ENCODE assay signal across 27 cellular contexts in genomic region chr15:33028495-33028894, GRCh38.
DNase-seq lines count a peak whose midpoint lies in the region; ATAC-seq and TF ChIP-seq lines count a peak whose summit lies in the region.
"Had no signal": no experiment of that assay in that cellular context is flagged by ENCODE, and none has a peak within 500 bp of the region (broad histone marks: within the 10 kb centered on the region; RNA-seq: fewer than 3 reads in every experiment).

No MANE protein-coding gene starts in this region.

- TF ChIP-seq EP300 in SK-N-SH (IDR thresholded peaks at IDR 0.05; ENCODE audit: borderline replicate concordance in 1 of 2, low read depth in 1 of 2, low read length in 1 of 2): no peak

- H2AFZ ChIP-seq in SK-N-SH (ENCODE audit: low read depth) (no peak overlapping the region), MM.1S (ENCODE audit: low read length) (no peak overlapping the region)

- DNase-seq in DMS 273 (lab: John Stamatoyannopoulos, UW; ENCODE audit: unreplicated experiment) (peak; percentile 4), DMS 273 treated with DMSO at 0.1 percent for 48 hours (lab: John Stamatoyannopoulos, UW) (no peak), SK-N-SH (peak; percentile 21), fibroblast of peridontal ligament (ENCODE audit: extremely low read depth) (peak; percentile 70), MM.1S (no peak)
- no peak for DNase-seq in stimulated activated CD8-positive, alpha-beta memory T cell treated with anti-CD3 and anti-CD28 coated beads, Interleukin-4, amount 100 ng/mL, for 48 hours
- DNase-seq: activated CD4-positive, alpha-beta T cell treated with anti-CD3 and anti-CD28 coated beads for 36 hours; activated effector memory CD4-positive, alpha-beta T cell treated with Interleukin-2 at 50 U/mL for 16 hours; activated naive CD8-positive, alpha-beta T cell treated with anti-CD3 and anti-CD28 coated beads for 36 hours; activated T-cell treated with anti-CD3 and anti-CD28 coated beads for 4 hours; Calu3; caudate nucleus; dermis blood vessel endothelial cell; esophagus squamous epithelium; glutamatergic neuron; kidney; mammary epithelial cell; NCI-H1105; NCI-H226; nucleus accumbens; psoas muscle; stimulated activated naive CD8-positive, alpha-beta T cell treated with anti-CD3 and anti-CD28 coated beads, Interleukin-15, Interleukin-2, amounts not matched to agents 100 U/mL and 50 U/mL, for 24 hours; T-helper 2 cell; tibial artery had no signal

- ATAC-seq in HG03378 (IDR thresholded peaks at IDR 0.05; ENCODE audit: unreplicated experiment): no peak
- ATAC-seq: activated CD4-positive, alpha-beta T cell treated with anti-CD3 and anti-CD28 coated beads for 36 hours; stimulated activated naive CD8-positive, alpha-beta T cell treated with anti-CD3 and anti-CD28 coated beads, Interleukin-15, Interleukin-2, amounts not matched to agents 100 U/mL and 50 U/mL, for 24 hours had no signal

- H3K27ac ChIP-seq in SK-N-SH (ENCODE audit: low read depth in 2 of 2, low read length in 1 of 2) (peak overlapping the region; percentile 9 to 47; a peak in 3 of 4 replicates), MM.1S (ENCODE audit: low read length) (no peak overlapping the region)
- H3K27ac ChIP-seq: 22Rv1, esophagus squamous epithelium, psoas muscle, tibial artery had no signal

- WGBS in SK-N-SH (ENCODE audit: low lambda C conversion rate): 54% methylated on average over 4 of the region's 4 CpGs

- H3K4me3 ChIP-seq in SK-N-SH (ENCODE audit: low read depth in 2 of 2, low read length in 1 of 2) (no peak overlapping the region), skeletal muscle satellite cell (ENCODE audit: low read length) (no peak overlapping the region), MM.1S (ENCODE audit: low read length) (no peak overlapping the region)
- H3K4me3 ChIP-seq: esophagus squamous epithelium, psoas muscle, tibial artery had no signal

- TF ChIP-seq CTCF in SK-N-SH (IDR thresholded peaks at IDR 0.05) (no peak), MM.1S (IDR thresholded peaks at IDR 0.05; ENCODE audit: low read length) (no peak)

- CTCF ChIA-PET in SK-N-SH (lab: Yijun Ruan, JAX): interaction anchor here (0.7 to 3.3 kb wide), 5 partner anchors 10 to 373 kb away, joined by 3 to 18 read pairs (median 3); no protein-coding TSS in a partner anchor

- H3K9me2 ChIP-seq in SK-N-SH (no peaks in the 10 kb centered on the region), MM.1S (replicated peaks; ENCODE audit: insufficient read depth, low read length) (no peaks in the 10 kb centered on the region)

- no peak for TF ChIP-seq RAD21 in SK-N-SH (IDR thresholded peaks at IDR 0.05; ENCODE audit: low read length)

- POLR2A ChIA-PET in SK-N-SH (lab: Yijun Ruan, JAX): interaction anchor here (0.6 kb wide), 1 partner anchor 42 kb away, joined by 4 read pairs; no protein-coding TSS in a partner anchor

- H3K9me3 ChIP-seq in SK-N-SH (no peaks in the 10 kb centered on the region), skeletal muscle satellite cell (replicated peaks; ENCODE audit: low read length) (no peaks in the 10 kb centered on the region), MM.1S (replicated peaks; ENCODE audit: insufficient read depth, low read length) (no peaks in the 10 kb centered on the region)
- H3K9me3 ChIP-seq: esophagus squamous epithelium, psoas muscle, tibial artery had no signal

- H3K9ac ChIP-seq in SK-N-SH (no peak overlapping the region), skeletal muscle satellite cell (ENCODE audit: low read depth, low read length) (peak overlapping the region; percentile 4), MM.1S (ENCODE audit: low read length) (no peak overlapping the region)

- H3K36me3 ChIP-seq in SK-N-SH (replicated peaks in 1 of 2; ENCODE audit: control insufficient read depth in 1 of 2, insufficient read depth in 2 of 2, low read length in 1 of 2) (no peaks in the 10 kb centered on the region), skeletal muscle satellite cell (ENCODE audit: insufficient read depth, low read length) (no peaks in the 10 kb centered on the region), MM.1S (replicated peaks; ENCODE audit: insufficient read depth, low read length) (no peaks in the 10 kb centered on the region)
- H3K36me3 ChIP-seq: esophagus squamous epithelium, tibial artery had no signal

- H3K4me1 ChIP-seq in SK-N-SH (ENCODE audit: control insufficient read depth in 1 of 2, insufficient read depth in 2 of 2, low read depth in 1 of 2, low read length in 1 of 2) (peaks cover 10 to 29% of the 10 kb centered on the region in 2 experiments; a peak in 3 of 4 replicates), skeletal muscle satellite cell (ENCODE audit: control insufficient read depth, insufficient read depth, low read length) (peaks cover 74% of the 10 kb centered on the region), MM.1S (ENCODE audit: low read length) (peaks cover 25% of the 10 kb centered on the region)
- H3K4me1 ChIP-seq: tibial artery had no signal

- H3K79me2 ChIP-seq in SK-N-SH (ENCODE audit: insufficient read depth) (peaks cover 99% of the 10 kb centered on the region), MM.1S (ENCODE audit: low read length) (0 out of 2 replicates have a peak, but pooled peaks cover 1% of the 10 kb centered on the region)

- H3K27me3 ChIP-seq in SK-N-SH (ENCODE audit: insufficient read depth) (no peaks in the 10 kb centered on the region), skeletal muscle satellite cell (ENCODE audit: control insufficient read depth, insufficient read depth, low read length) (no peaks in the 10 kb centered on the region), MM.1S (replicated peaks; ENCODE audit: insufficient read depth, low read length) (no peaks in the 10 kb centered on the region)
- H3K27me3 ChIP-seq: esophagus squamous epithelium, tibial artery had no signal

- H3K4me2 ChIP-seq in SK-N-SH (no peak overlapping the region), skeletal muscle satellite cell (ENCODE audit: low read length) (no peak overlapping the region), MM.1S (ENCODE audit: low read depth, low read length) (no peak overlapping the region)

- H4K20me1 ChIP-seq in SK-N-SH (ENCODE audit: insufficient read depth) (peaks cover 76% of the 10 kb centered on the region), MM.1S (ENCODE audit: insufficient read depth, low read length) (no peaks in the 10 kb centered on the region)

- H3F3A ChIP-seq in SK-N-SH (replicated peaks; ENCODE audit: insufficient read depth): peaks cover 15% of the 10 kb centered on the region
- H3F3A ChIP-seq in MM.1S (ENCODE audit: insufficient read depth, low read length): no peaks in the 10 kb centered on the region

TF ChIP-seq in SK-N-SH, 30 proteins besides CTCF, POLR2A, EP300 and RAD21 (continues in another document):
- TF ChIP-seq MAX (IDR thresholded peaks at IDR 0.05; ENCODE audit: low read depth) (peak; percentile 67), ZBTB33 (IDR thresholded peaks at IDR 0.05; ENCODE audit: borderline replicate concordance, low read depth) (no peak), NFIC (IDR thresholded peaks at IDR 0.05; ENCODE audit: borderline replicate concordance) (peak; percentile 28; the same call in 1 of the 2 replicates), TEAD4 (IDR thresholded peaks at IDR 0.05; ENCODE audit: borderline replicate concordance, insufficient read depth) (no peak), JUND (IDR thresholded peaks at IDR 0.05) (no peak), RFX5 (IDR thresholded peaks at IDR 0.05; ENCODE audit: low read length) (no peak), RXRA (IDR thresholded peaks at IDR 0.05; ENCODE audit: borderline replicate concordance, low read depth) (no peak), REST (IDR thresholded peaks at IDR 0.05; ENCODE audit: low read depth, low read length) (no peak), ELF1 (IDR thresholded peaks at IDR 0.05) (no peak)

Comparison
In these comparisons a context has a peak if more than half of its experiments do, and no peak if none do; other contexts are left out.
1. DNase-seq: peak in DMS 273 (single experiment), SK-N-SH (single experiment) and fibroblast of peridontal ligament (single experiment); none in DMS 273 treated with DMSO at 0.1 percent for 48 hours (single experiment), MM.1S (single experiment) and stimulated activated CD8-positive, alpha-beta memory T cell treated with anti-CD3 and anti-CD28 coated beads, Interleukin-4, amount 100 ng/mL, for 48 hours (single experiment).